8 cellular contexts compared by ENCODE assay signal in genomic region chr21:45820171-45821091, GRCh38.
DNase-seq lines count a peak whose midpoint lies in the region; ATAC-seq and TF ChIP-seq lines count a peak whose summit lies in the region.

No MANE protein-coding gene starts in this region.

- H3K4me3 ChIP-seq in Loucy (ENCODE audit: low read length, poor library complexity, severe bottlenecking): no peak overlapping the region
- no peak overlapping the region for H3K4me3 ChIP-seq in neural progenitor cell

- TF ChIP-seq CTCF in Loucy (conservative IDR thresholded peaks at IDR 0.05; ENCODE audit: low read length) (peak; percentile 86), neural progenitor cell (IDR thresholded peaks at IDR 0.05) (peak; percentile 89)

- H3K36me3 Mint-ChIP-seq in activated T-cell treated with anti-CD3 and anti-CD28 coated beads, Interleukin-2, amount 50 U/mL, for 72 hours (ENCODE audit: insufficient read depth in 2 of 2): peaks cover 5 to 11% of the 10 kb centered on the region in 2 donors
- no peaks in the 10 kb centered on the region for H3K36me3 Mint-ChIP-seq in neural progenitor cell

- no peaks in the 10 kb centered on the region for H3K9me3 ChIP-seq in Loucy (ENCODE audit: insufficient read depth, low read depth, low read length)
- no peaks in the 10 kb centered on the region for H3K9me3 ChIP-seq in neural progenitor cell (ENCODE audit: low read depth)

- H3K36me3 ChIP-seq in Loucy (ENCODE audit: insufficient read depth, low read length) (no peaks in the 10 kb centered on the region), neural progenitor cell (no peaks in the 10 kb centered on the region)

- H3F3A ChIP-seq in Loucy (ENCODE audit: low read depth) (no peaks in the 10 kb centered on the region), neural progenitor cell (ENCODE audit: low read depth) (no peaks in the 10 kb centered on the region)

- no peak overlapping the region for H3K27ac Mint-ChIP-seq in activated T-cell treated with anti-CD3 and anti-CD28 coated beads, Interleukin-2, amount 50 U/mL, for 72 hours
- H3K27ac Mint-ChIP-seq in neural progenitor cell: peak overlapping the region; percentile 74
- H3K27ac Mint-ChIP-seq in stimulated activated naive CD8-positive, alpha-beta T cell treated with anti-CD3 and anti-CD28 coated beads, Interleukin-15, amount 100 ng/mL, for 72 hours: no peak overlapping the region

- H3K9me2 ChIP-seq in Loucy (replicated peaks; ENCODE audit: low read depth, low read length): no peaks in the 10 kb centered on the region

- ATAC-seq in activated T-cell treated with anti-CD3 and anti-CD28 coated beads, Interleukin-2, amount 50 U/mL, for 72 hours (replicated peaks in 1 of 2): peak; percentile 19 to 32
- peak; percentile 39 for ATAC-seq in stimulated activated naive CD8-positive, alpha-beta T cell treated with anti-CD3 and anti-CD28 coated beads, Interleukin-15, amount 100 ng/mL, for 72 hours
- ATAC-seq in GM19395 (IDR thresholded peaks at IDR 0.05; ENCODE audit: unreplicated experiment): no peak

- peaks cover 0 to 8% of the 10 kb centered on the region in 2 donors for H3K9me3 Mint-ChIP-seq in activated T-cell treated with anti-CD3 and anti-CD28 coated beads, Interleukin-2, amount 50 U/mL, for 72 hours
- no peaks in the 10 kb centered on the region for H3K9me3 Mint-ChIP-seq in neural progenitor cell
- H3K9me3 Mint-ChIP-seq in stimulated activated naive CD8-positive, alpha-beta T cell treated with anti-CD3 and anti-CD28 coated beads, Interleukin-15, amount 100 ng/mL, for 72 hours: no peaks in the 10 kb centered on the region

- no peaks in the 10 kb centered on the region for H4K20me1 ChIP-seq in Loucy (ENCODE audit: insufficient read depth, low read length, poor library complexity, severe bottlenecking)
- H4K20me1 ChIP-seq in neural progenitor cell (ENCODE audit: low read depth): no peaks in the 10 kb centered on the region

- H3K4me1 Mint-ChIP-seq in activated T-cell treated with anti-CD3 and anti-CD28 coated beads, Interleukin-2, amount 50 U/mL, for 72 hours (ENCODE audit: low read depth): peaks cover 63% of the 10 kb centered on the region
- H3K4me1 Mint-ChIP-seq in neural progenitor cell: peaks cover 58% of the 10 kb centered on the region
- peaks cover 50% of the 10 kb centered on the region for H3K4me1 Mint-ChIP-seq in stimulated activated naive CD8-positive, alpha-beta T cell treated with anti-CD3 and anti-CD28 coated beads, Interleukin-15, amount 100 ng/mL, for 72 hours

- DNase-seq in DMS153 treated with DMSO at 0.1 percent for 48 hours (lab: John Stamatoyannopoulos, UW; ENCODE audit: unreplicated experiment): peak; percentile 68
- peak; percentile 88 for DNase-seq in RPMI8226
- DNase-seq in activated T-cell treated with anti-CD3 and anti-CD28 coated beads, Interleukin-2, amount 50 U/mL, for 72 hours: peak; percentile 80 to 87
- DNase-seq in fibroblast of peridontal ligament (ENCODE audit: extremely low read depth): peak; percentile 92
- peak; percentile 96 for DNase-seq in neural progenitor cell (ENCODE audit: low spot score)
- peak; percentile 78 to 82 for DNase-seq in stimulated activated naive CD8-positive, alpha-beta T cell treated with anti-CD3 and anti-CD28 coated beads, Interleukin-15, amount 100 ng/mL, for 72 hours

- H3K4me3 Mint-ChIP-seq in activated T-cell treated with anti-CD3 and anti-CD28 coated beads, Interleukin-2, amount 50 U/mL, for 72 hours: peak overlapping the region; percentile 26 to 59
- peak overlapping the region; percentile 4 for H3K4me3 Mint-ChIP-seq in neural progenitor cell
- H3K4me3 Mint-ChIP-seq in stimulated activated naive CD8-positive, alpha-beta T cell treated with anti-CD3 and anti-CD28 coated beads, Interleukin-15, amount 100 ng/mL, for 72 hours: peak overlapping the region; percentile 31 to 41

- H3K79me2 ChIP-seq in Loucy (ENCODE audit: insufficient read depth, low read length) (no peaks in the 10 kb centered on the region), neural progenitor cell (ENCODE audit: low read depth) (no peaks in the 10 kb centered on the region)

- H3K4me2 ChIP-seq in Loucy (ENCODE audit: low read depth, low read length, poor library complexity, severe bottlenecking): no peak overlapping the region
- H3K4me2 ChIP-seq in neural progenitor cell: no peak overlapping the region

- peaks cover 7% of the 10 kb centered on the region for H3K27me3 Mint-ChIP-seq in activated T-cell treated with anti-CD3 and anti-CD28 coated beads, Interleukin-2, amount 50 U/mL, for 72 hours (ENCODE audit: low read depth)
- H3K27me3 Mint-ChIP-seq in neural progenitor cell (ENCODE audit: insufficient read depth, low read depth): peaks cover 4% of the 10 kb centered on the region
- H3K27me3 Mint-ChIP-seq in stimulated activated naive CD8-positive, alpha-beta T cell treated with anti-CD3 and anti-CD28 coated beads, Interleukin-15, amount 100 ng/mL, for 72 hours: peaks cover 31% of the 10 kb centered on the region

- H3K9ac ChIP-seq in Loucy (ENCODE audit: low read depth, low read length, poor library complexity, severe bottlenecking) (no peak overlapping the region), neural progenitor cell (no peak overlapping the region)

- H3K27me3 ChIP-seq in Loucy (ENCODE audit: insufficient read depth, low read length, poor library complexity, severe bottlenecking) (no peaks in the 10 kb centered on the region), neural progenitor cell (no peaks in the 10 kb centered on the region)

- H3K4me1 ChIP-seq in Loucy (ENCODE audit: insufficient read depth, low read length, poor library complexity, severe bottlenecking) (peaks cover 14% of the 10 kb centered on the region), neural progenitor cell (no peaks in the 10 kb centered on the region)

- no peak overlapping the region for H2AFZ ChIP-seq in Loucy (ENCODE audit: low read length)
- no peak overlapping the region for H2AFZ ChIP-seq in neural progenitor cell (replicated peaks)

- no peak overlapping the region for H3K27ac ChIP-seq in neural progenitor cell
